Comparison of ENCODE assay signal across 19 cellular contexts in genomic region chr2:172582656-172583055, GRCh38. TPM values are rescaled to one million over a fixed set of nuclear protein-coding genes. Genes with fewer than 3 reads are reported as not detected.
DNase-seq lines count a peak whose midpoint lies in the region; ATAC-seq, FAIRE-seq and TF ChIP-seq lines count a peak whose summit lies in the region.
"Had no signal": no experiment of that assay in that cellular context is flagged by ENCODE, and none has a peak within 500 bp of the region (broad histone marks: within the 10 kb centered on the region; RNA-seq: fewer than 3 reads in every experiment).

No MANE protein-coding gene starts in this region.

- peaks cover 79% of the 10 kb centered on the region for H3K36me3 Mint-ChIP-seq in CD8-positive, alpha-beta T cell

- H3K79me2 ChIP-seq in Karpas-422 (ENCODE audit: low read length) (peaks cover 67% of the 10 kb centered on the region), endothelial cell of umbilical vein (ENCODE audit: control insufficient read depth, insufficient read depth, low read length) (peaks cover 3% of the 10 kb centered on the region)

- TF ChIP-seq CTCF in CD8-positive, alpha-beta T cell (IDR thresholded peaks at IDR 0.05) = no peak
- TF ChIP-seq CTCF in endothelial cell of umbilical vein (IDR thresholded peaks at IDR 0.05; ENCODE audit: extremely low read depth in 1 of 2, insufficient read depth in 1 of 2, low read depth in 1 of 2, low read length in 2 of 2) = no peak

- BruUV-seq in endothelial cell of umbilical vein (replicated peaks; lab: Mats Ljungman, UMichigan) = no TSS peak

- intact Hi-C loops in CD8-positive, alpha-beta T cell (cut with DNase I, micrococcal nuclease) = loop anchor here in 1 of 2 experiments (10.0 kb wide), 1 partner anchor 878 kb away; no protein-coding TSS in a partner anchor
- intact Hi-C loops in endothelial cell of umbilical vein (cut with micrococcal nuclease) = no loop called here

- peaks cover 9% of the 10 kb centered on the region for H3K9me3 Mint-ChIP-seq in CD8-positive, alpha-beta T cell

- no peak for ATAC-seq in CD8-positive, alpha-beta T cell
- ATAC-seq: HCT116, Panc1 had no signal

- no peak for TF ChIP-seq POLR2A in endothelial cell of umbilical vein (IDR thresholded peaks at IDR 0.05; ENCODE audit: low read depth, low read length)

- H3K36me3 ChIP-seq in BLaER1 treated with 17β-estradiol and CSF1 and Interleukin-3, amounts not matched to agents 10 nM and 100 nM = peaks cover 80 to 99% (median 96%) of the 10 kb centered on the region in 11 experiments
- peaks cover 35% of the 10 kb centered on the region for H3K36me3 ChIP-seq in CD8-positive, alpha-beta T cell (ENCODE audit: insufficient read depth, low read length)
- H3K36me3 ChIP-seq in Karpas-422 (ENCODE audit: insufficient read depth, low read length) (peaks cover 88% of the 10 kb centered on the region), endothelial cell of umbilical vein (ENCODE audit: control insufficient read depth in 2 of 2, extremely low read depth in 1 of 2, insufficient read depth in 2 of 2, low read length in 2 of 2) (peaks cover 0 to 2% of the 10 kb centered on the region in 2 experiments), H7 (replicated peaks; ENCODE audit: control insufficient read depth, insufficient read depth, low read length) (peaks cover 11% of the 10 kb centered on the region)

- no peak for FAIRE-seq in endothelial cell of umbilical vein (lab: Jason Lieb, UNC)
- FAIRE-seq: D721Med, H1 had no signal

- no peak overlapping the region for H3K4me3 ChIP-seq in BLaER1 treated with 17β-estradiol and CSF1 and Interleukin-3, amounts not matched to agents 10 nM and 100 nM
- H3K4me3 ChIP-seq in CD8-positive, alpha-beta T cell (ENCODE audit: low read depth, low read length) = no peak overlapping the region
- H3K4me3 ChIP-seq in Karpas-422 (ENCODE audit: low read length) (no peak overlapping the region), endothelial cell of umbilical vein (replicated peaks in 1 of 3; ENCODE audit: insufficient read depth in 1 of 3, low read depth in 1 of 3, low read length in 3 of 3) (no peak overlapping the region), H7 (ENCODE audit: insufficient read depth, low read depth, low read length) (no peak overlapping the region)

- POLR2A ChIA-PET in CD8-positive, alpha-beta T cell (lab: Charles Lee) = interaction anchor here (0.7 kb wide), 1 partner anchor 155 kb away, joined by 3 read pairs; the partner anchor contains the start of gene ITGA6
- POLR2A ChIA-PET in endothelial cell of umbilical vein (lab: Charles Lee) = no interaction called here

- peaks cover 47% of the 10 kb centered on the region for H3K4me1 Mint-ChIP-seq in CD8-positive, alpha-beta T cell (ENCODE audit: low read depth)

- H3K4me3 Mint-ChIP-seq in CD8-positive, alpha-beta T cell = no peak overlapping the region

- peaks cover 0 to 34% (median 10%) of the 10 kb centered on the region in 10 experiments; a peak in 12 of 20 replicates for H3K4me1 ChIP-seq in BLaER1 treated with 17β-estradiol and CSF1 and Interleukin-3, amounts not matched to agents 10 nM and 100 nM
- peaks cover 31% of the 10 kb centered on the region for H3K4me1 ChIP-seq in CD8-positive, alpha-beta T cell (ENCODE audit: insufficient read depth, low read length)
- H3K4me1 ChIP-seq in Karpas-422 (ENCODE audit: low read length) = peaks cover 15% of the 10 kb centered on the region
- H3K4me1 ChIP-seq in endothelial cell of umbilical vein (ENCODE audit: control insufficient read depth, extremely low read depth, insufficient read depth, low read length) = no peaks in the 10 kb centered on the region

- no peak overlapping the region for H3K27ac ChIP-seq in BLaER1 treated with 17β-estradiol and CSF1 and Interleukin-3, amounts not matched to agents 10 nM and 100 nM
- H3K27ac ChIP-seq in CD8-positive, alpha-beta T cell (ENCODE audit: low read depth, low read length) = no peak overlapping the region
- H3K27ac ChIP-seq in Karpas-422 (ENCODE audit: low read length) = no peak overlapping the region
- no peak overlapping the region for H3K27ac ChIP-seq in endothelial cell of umbilical vein (ENCODE audit: insufficient read depth, low read depth, low read length)
- H3K27ac ChIP-seq: RWPE1 had no signal

- dilution Hi-C loops in endothelial cell of umbilical vein (cut with MboI; ENCODE audit: extremely low pct_ligation_motif_present, low sequenced_read_pairs) = no loop called here

- H3K9ac ChIP-seq in BLaER1 treated with 17β-estradiol and CSF1 and Interleukin-3, amounts not matched to agents 10 nM and 100 nM = no peak overlapping the region
- H3K9ac ChIP-seq in Karpas-422 (ENCODE audit: low read length) (no peak overlapping the region), endothelial cell of umbilical vein (replicated peaks; ENCODE audit: extremely low read depth, insufficient read depth, low read length) (no peak overlapping the region)

- DNase-seq in CD8-positive, alpha-beta T cell = no peak
- DNase-seq in Karpas-422 (peak; percentile 44), endothelial cell of umbilical vein (ENCODE audit: low read depth, low spot score) (peak; percentile 25), H7 (no peak), middle frontal gyrus (ENCODE audit: extremely low spot score, low spot score) (no peak)
- DNase-seq in stimulated activated CD4-positive, alpha-beta T cell treated with anti-CD3 and anti-CD28 coated beads, Interleukin-12 subunit alpha, Interleukin-12 subunit beta, amount 100 ng/mL, for 4 hours = no peak
- DNase-seq: NCI-H1694 treated with DMSO at 0.1 percent for 48 hours, NCI-H2081, NCI-H226, NCI-H510A, NCI-H69, SHP77, T-helper 1 cell had no signal

- peaks cover 34 to 63% (median 48%) of the 10 kb centered on the region in 11 experiments for H3K9me3 ChIP-seq in BLaER1 treated with 17β-estradiol and CSF1 and Interleukin-3, amounts not matched to agents 10 nM and 100 nM (replicated peaks in 1 of 11)
- peaks cover 2% of the 10 kb centered on the region for H3K9me3 ChIP-seq in CD8-positive, alpha-beta T cell (ENCODE audit: low read length)
- H3K9me3 ChIP-seq in Karpas-422 (ENCODE audit: low read length) (peaks cover 9% of the 10 kb centered on the region), endothelial cell of umbilical vein (replicated peaks; ENCODE audit: control insufficient read depth, insufficient read depth, low read length) (peaks cover 2% of the 10 kb centered on the region)

- H2AFZ ChIP-seq in Karpas-422 (ENCODE audit: low read length) = no peak overlapping the region
- H2AFZ ChIP-seq in endothelial cell of umbilical vein (ENCODE audit: low read depth, low read length) = no peak overlapping the region

- no peaks in the 10 kb centered on the region for H3K9me2 ChIP-seq in Karpas-422 (replicated peaks; ENCODE audit: insufficient read depth, low read length)

- H3K27me3 ChIP-seq in BLaER1 treated with 17β-estradiol and CSF1 and Interleukin-3, amounts not matched to agents 10 nM and 100 nM = no peaks in the 10 kb centered on the region
- no peaks in the 10 kb centered on the region for H3K27me3 ChIP-seq in CD8-positive, alpha-beta T cell (ENCODE audit: insufficient read depth, low read length)
- H3K27me3 ChIP-seq in Karpas-422 (ENCODE audit: low read length) = no peaks in the 10 kb centered on the region
- no peaks in the 10 kb centered on the region for H3K27me3 ChIP-seq in endothelial cell of umbilical vein (ENCODE audit: control insufficient read depth in 2 of 2, insufficient read depth in 2 of 2, low read length in 2 of 2)
- no peaks in the 10 kb centered on the region for H3K27me3 ChIP-seq in H7 (ENCODE audit: control insufficient read depth, insufficient read depth, low read length)

- no peaks in the 10 kb centered on the region for H3K9me1 ChIP-seq in endothelial cell of umbilical vein (replicated peaks; ENCODE audit: control insufficient read depth, extremely low read depth, insufficient read depth, low read length)

- no peaks in the 10 kb centered on the region for H3K27me3 Mint-ChIP-seq in CD8-positive, alpha-beta T cell (ENCODE audit: low read depth)

- peak overlapping the region; percentile 19 for H3K27ac Mint-ChIP-seq in CD8-positive, alpha-beta T cell

- CTCF ChIA-PET in CD8-positive, alpha-beta T cell (lab: Charles Lee) = interaction anchor here (0.5 to 1.3 kb wide), 2 partner anchors 23 to 872 kb away, joined by 3 to 4 read pairs; no protein-coding TSS in a partner anchor
- CTCF ChIA-PET in endothelial cell of umbilical vein (lab: Charles Lee) = no interaction called here

- H3K4me2 ChIP-seq in BLaER1 treated with 17β-estradiol and CSF1 and Interleukin-3, amounts not matched to agents 10 nM and 100 nM = peak overlapping the region in 6 of 11 experiments; percentile 8 to 39 (median 26); a peak in 8 of 22 replicates
- H3K4me2 ChIP-seq in Karpas-422 (ENCODE audit: low read depth, low read length, poor library complexity, severe bottlenecking) (no peak overlapping the region), endothelial cell of umbilical vein (ENCODE audit: insufficient read depth, low read length) (no peak overlapping the region)

- H4K20me1 ChIP-seq in BLaER1 treated with 17β-estradiol and CSF1 and Interleukin-3, amounts not matched to agents 10 nM and 100 nM = peaks cover 0 to 12% (median 0%) of the 10 kb centered on the region in 11 experiments; a peak in 1 of 22 replicates
- H4K20me1 ChIP-seq in Karpas-422 (ENCODE audit: insufficient read depth, low read depth, low read length) (no peaks in the 10 kb centered on the region), endothelial cell of umbilical vein (replicated peaks; ENCODE audit: control insufficient read depth, extremely low read depth, insufficient read depth, low read length) (no peaks in the 10 kb centered on the region)

TF ChIP-seq in endothelial cell of umbilical vein, 7 proteins besides CTCF, POLR2A, EP300 and RAD21 (continues in another document):
- TF ChIP-seq EZH2 (IDR thresholded peaks at IDR 0.05; ENCODE audit: borderline replicate concordance, low read depth, low read length, severe bottlenecking) (no peak), POLR2AphosphoS5 (IDR thresholded peaks at IDR 0.05; ENCODE audit: insufficient read depth, low read depth, low read length) (no peak), MYC (IDR thresholded peaks at IDR 0.05; ENCODE audit: low read depth, low read length) (no peak), JUN (IDR thresholded peaks at IDR 0.05; ENCODE audit: borderline replicate concordance, insufficient read depth, insufficient read length, low read depth) (no peak), FOS (IDR thresholded peaks at IDR 0.05; ENCODE audit: borderline replicate concordance, insufficient read depth, low read length) (no peak)

RNA-seq across cellular contexts. Expression of gene PDK1, which starts 26.8 kb away (rescaled TPM):
- 10 to 100 TPM; 34.1 to 36.6 TPM for total RNA-seq in CD8-positive, alpha-beta T cell
- 70.2 and 130 TPM in 2 replicates for total RNA-seq in Karpas-422 (2014; rRNA removed; shearing (Covaris generic); ENCODE audit: low replicate concordance)
- 7.7 and 16.9 TPM in 2 replicates for total RNA-seq in endothelial cell of umbilical vein
- polyA plus RNA-seq in endothelial cell of umbilical vein = 3.7 and 5.1 TPM in 2 replicates
- polyA plus RNA-seq in endothelial cell of umbilical vein (2011; cell fraction: cytosol; rRNA removed) = 4.3 and 4.5 TPM in 2 replicates
- polyA plus RNA-seq in endothelial cell of umbilical vein (2011; cell fraction: nucleus; rRNA removed) = 13.9 and 14.0 TPM in 2 replicates
- 5.6 and 7.6 TPM in 2 replicates for polyA plus RNA-seq in endothelial cell of umbilical vein (2012)
- 28.6 and 45.2 TPM in 2 replicates for polyA minus RNA-seq in endothelial cell of umbilical vein
- polyA minus RNA-seq in endothelial cell of umbilical vein (2011; cell fraction: cytosol; rRNA and poly(A)+ RNA removed) = 8.8 TPM
- polyA minus RNA-seq in endothelial cell of umbilical vein (2011; cell fraction: nucleus; rRNA and poly(A)+ RNA removed) = 26.4 and 36.4 TPM in 2 replicates
- total RNA-seq in H7 (2014; rRNA removed; shearing (Covaris generic)) = 154 and 174 TPM in 2 replicates

Comparison
In these comparisons a context has a peak if more than half of its experiments do, and no peak if none do; other contexts are left out.
1. H3K4me2 ChIP-seq: peak in BLaER1 treated with 17β-estradiol and CSF1 and Interleukin-3, amounts not matched to agents 10 nM and 100 nM (6 of 11); none in Karpas-422 (single experiment) and endothelial cell of umbilical vein (single experiment).
2. DNase-seq: peak in Karpas-422 (single experiment) and endothelial cell of umbilical vein (single experiment); none in CD8-positive, alpha-beta T cell (0 of 7), H7 (single experiment), middle frontal gyrus (single experiment) and stimulated activated CD4-positive, alpha-beta T cell treated with anti-CD3 and anti-CD28 coated beads, Interleukin-12 subunit alpha, Interleukin-12 subunit beta, amount 100 ng/mL, for 4 hours (single experiment).